Comparison of ENCODE assay signal across 26 cellular contexts in the genomic region with DNA sequence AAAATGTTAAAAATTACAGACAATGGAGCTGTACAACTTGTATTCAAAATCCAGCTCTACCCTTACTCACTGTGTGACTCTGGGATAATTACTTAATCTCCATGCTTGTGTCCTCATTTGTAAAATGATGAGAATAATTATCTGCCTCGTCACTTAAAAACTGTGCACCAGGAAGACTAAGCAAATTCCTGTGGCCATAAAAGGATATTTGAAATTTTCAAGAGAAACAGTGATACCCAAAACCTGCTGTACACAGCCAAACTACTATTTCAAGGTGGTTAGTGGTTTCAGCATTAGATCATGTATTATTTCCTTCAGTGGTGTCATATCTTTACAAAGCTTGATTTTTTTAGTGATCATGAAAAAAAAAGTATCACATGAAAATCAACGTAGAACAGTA.
A peak's percentile ranks its signal among the peaks of the same experiment; 100 is the strongest.
DNase-seq lines count a peak whose midpoint lies in the region; ATAC-seq and TF ChIP-seq lines count a peak whose summit lies in the region.
"Had no signal": no experiment of that assay in that cellular context is flagged by ENCODE, and none has a peak within 500 bp of the region (broad histone marks: within the 10 kb centered on the region; RNA-seq: fewer than 3 reads in every experiment).

No MANE protein-coding gene starts in this region.

- H3K9me3 Mint-ChIP-seq in naive thymus-derived CD4-positive, alpha-beta T cell = peaks cover 0 to 10% (median 0%) of the 10 kb centered on the region in 11 donors
- H3K9me3 Mint-ChIP-seq in HFFc6 = no peaks in the 10 kb centered on the region

- H3K27ac ChIP-seq in brain microvascular endothelial cell = no peak overlapping the region
- H3K27ac ChIP-seq in naive thymus-derived CD4-positive, alpha-beta T cell (ENCODE audit: low read depth, low read length) = no peak overlapping the region
- H3K27ac ChIP-seq: PC-9, SK-N-MC had no signal

- H3K9me3 ChIP-seq in skeletal muscle satellite cell (replicated peaks; ENCODE audit: low read length) = no peaks in the 10 kb centered on the region
- H3K9me3 ChIP-seq in naive thymus-derived CD4-positive, alpha-beta T cell (ENCODE audit: control insufficient read depth in 2 of 3, low read length in 3 of 3) = no peaks in the 10 kb centered on the region
- H3K9me3 ChIP-seq: HAP-1 had no signal

- H3K27me3 ChIP-seq in skeletal muscle satellite cell (ENCODE audit: control insufficient read depth, insufficient read depth, low read length) = no peaks in the 10 kb centered on the region
- no peaks in the 10 kb centered on the region for H3K27me3 ChIP-seq in brain microvascular endothelial cell (replicated peaks)
- no peaks in the 10 kb centered on the region for H3K27me3 ChIP-seq in naive thymus-derived CD4-positive, alpha-beta T cell (ENCODE audit: control insufficient read depth in 2 of 2, insufficient read depth in 2 of 2, low read length in 2 of 2)
- H3K27me3 ChIP-seq: MG63 had no signal

- no peak overlapping the region for H3K27ac Mint-ChIP-seq in naive thymus-derived CD4-positive, alpha-beta T cell
- no peak overlapping the region for H3K27ac Mint-ChIP-seq in HFFc6
- H3K27ac Mint-ChIP-seq: IgD-negative memory B cell had no signal

- H3K36me3 Mint-ChIP-seq in naive thymus-derived CD4-positive, alpha-beta T cell = peaks cover 0 to 55% (median 39%) of the 10 kb centered on the region in 5 donors
- peaks cover 26% of the 10 kb centered on the region for H3K36me3 Mint-ChIP-seq in HFFc6 (ENCODE audit: low read depth)

- peak; percentile 31 for DNase-seq in GM04503 (ENCODE audit: low read depth)
- peak; percentile 58 for DNase-seq in amniotic epithelial cell (ENCODE audit: low read depth)
- peak; percentile 36 for DNase-seq in fibroblast of peridontal ligament (ENCODE audit: extremely low read depth)
- no peak for DNase-seq in brain microvascular endothelial cell
- no peak for DNase-seq in foreskin melanocyte
- DNase-seq in naive thymus-derived CD4-positive, alpha-beta T cell = no peak
- no peak for DNase-seq in HFFc6
- DNase-seq: AML-193; C1 segment of cervical spinal cord; Calu3; CD8-positive, alpha-beta memory T cell; DMS153; GF-D8; Karpas-422; MG63; NCI-H1048; NCI-H1417 treated with DMSO at 0.1 percent for 48 hours; NCI-H1930; PC-9; RPMI8226; SHP77 had no signal

- intact Hi-C loops in naive thymus-derived CD4-positive, alpha-beta T cell (cut with micrococcal nuclease) = no loop called here

- H3K4me1 ChIP-seq in skeletal muscle satellite cell (ENCODE audit: control insufficient read depth, insufficient read depth, low read length) = peaks cover 26% of the 10 kb centered on the region
- H3K4me1 ChIP-seq in naive thymus-derived CD4-positive, alpha-beta T cell (ENCODE audit: control insufficient read depth in 2 of 2, insufficient read depth in 2 of 2, low read length in 2 of 2) = no peaks in the 10 kb centered on the region
- H3K4me1 ChIP-seq: HAP-1 had no signal

- POLR2A ChIA-PET in naive thymus-derived CD4-positive, alpha-beta T cell (lab: Charles Lee) = no interaction called here

- peak overlapping the region; percentile 2 for H3K4me2 ChIP-seq in skeletal muscle satellite cell (ENCODE audit: low read length)
- H3K4me2 ChIP-seq: PC-9 had no signal

- no peaks in the 10 kb centered on the region for H3K27me3 Mint-ChIP-seq in naive thymus-derived CD4-positive, alpha-beta T cell
- no peaks in the 10 kb centered on the region for H3K27me3 Mint-ChIP-seq in HFFc6 (ENCODE audit: insufficient read depth)
- H3K27me3 Mint-ChIP-seq: CD8-positive, alpha-beta memory T cell; IgD-negative memory B cell had no signal

- peaks cover 5% of the 10 kb centered on the region for H3K36me3 ChIP-seq in skeletal muscle satellite cell (ENCODE audit: insufficient read depth, low read length)
- no peaks in the 10 kb centered on the region for H3K36me3 ChIP-seq in brain microvascular endothelial cell (replicated peaks)
- H3K36me3 ChIP-seq in naive thymus-derived CD4-positive, alpha-beta T cell (ENCODE audit: control insufficient read depth in 2 of 3, insufficient read depth in 3 of 3, low read length in 3 of 3) = no peaks in the 10 kb centered on the region
- H3K36me3 ChIP-seq: HAP-1 had no signal

- H3K4me3 ChIP-seq in skeletal muscle satellite cell (ENCODE audit: low read length) (no peak overlapping the region), brain microvascular endothelial cell (ENCODE audit: low read depth, low read length) (no peak overlapping the region)
- no peak overlapping the region for H3K4me3 ChIP-seq in naive thymus-derived CD4-positive, alpha-beta T cell (ENCODE audit: low read length)
- H3K4me3 ChIP-seq: GM12878, HAP-1, MG63, PC-9, SK-N-MC had no signal

- TF ChIP-seq CTCF in brain microvascular endothelial cell (IDR thresholded peaks at IDR 0.05; ENCODE audit: low read depth, low read length, missing control alignments) (no peak), HFFc6 (IDR thresholded peaks at IDR 0.05) (no peak)

- CTCF ChIA-PET in naive thymus-derived CD4-positive, alpha-beta T cell (lab: Charles Lee) = no interaction called here

- in situ Hi-C loops in brain microvascular endothelial cell (cut with HindIII; ENCODE audit: low pct_ligation_motif_present, low sequenced_read_pairs) = no loop called here

- no peak overlapping the region for H3K4me3 Mint-ChIP-seq in naive thymus-derived CD4-positive, alpha-beta T cell
- no peak overlapping the region for H3K4me3 Mint-ChIP-seq in HFFc6
- H3K4me3 Mint-ChIP-seq: CD8-positive, alpha-beta memory T cell; IgD-negative memory B cell had no signal

- no peak overlapping the region for H3K9ac ChIP-seq in skeletal muscle satellite cell (ENCODE audit: low read depth, low read length)

- ATAC-seq in naive thymus-derived CD4-positive, alpha-beta T cell = no peak
- ATAC-seq: GM12878 had no signal

- peaks cover 0 to 2% (median 0%) of the 10 kb centered on the region in 7 donors for H3K4me1 Mint-ChIP-seq in naive thymus-derived CD4-positive, alpha-beta T cell
- H3K4me1 Mint-ChIP-seq in HFFc6 (ENCODE audit: low read depth) = peaks cover 42% of the 10 kb centered on the region

Comparison
In these comparisons a context has a peak if more than half of its experiments do, and no peak if none do; other contexts are left out.
1. DNase-seq: peak in GM04503 (single experiment), amniotic epithelial cell (single experiment) and fibroblast of peridontal ligament (single experiment); none in brain microvascular endothelial cell (single experiment), foreskin melanocyte (single experiment), naive thymus-derived CD4-positive, alpha-beta T cell (0 of 9) and HFFc6 (single experiment).